9 cellular contexts compared by ENCODE assay signal in the genomic region with DNA sequence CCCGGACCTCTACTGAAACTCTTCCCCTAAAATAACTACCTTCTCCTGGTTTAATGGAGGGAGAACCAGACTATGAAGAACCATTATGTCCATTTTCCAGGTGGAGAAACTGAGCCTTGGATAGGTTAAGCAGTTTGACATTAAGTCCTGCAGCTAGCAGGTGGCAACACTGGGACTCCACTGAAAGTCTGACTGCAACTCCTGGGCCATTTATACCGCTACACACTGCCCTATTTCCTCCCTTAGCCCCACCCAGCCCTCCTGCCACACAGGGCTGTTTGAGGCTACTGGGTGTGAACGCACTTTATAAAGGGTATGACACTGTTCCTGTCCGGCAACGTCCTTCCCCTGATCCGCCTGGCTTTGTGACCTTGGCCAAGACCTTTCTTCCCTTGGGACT. TPM values are rescaled to one million over a fixed set of nuclear protein-coding genes. Genes with fewer than 3 reads are reported as not detected.
DNase-seq lines count a peak whose midpoint lies in the region; ATAC-seq and TF ChIP-seq lines count a peak whose summit lies in the region.
"Had no signal": no experiment of that assay in that cellular context is flagged by ENCODE, and none has a peak within 500 bp of the region (broad histone marks: within the 10 kb centered on the region; RNA-seq: fewer than 3 reads in every experiment).

No MANE protein-coding gene starts in this region.

- no peaks in the 10 kb centered on the region for H3K27me3 ChIP-seq in mesendoderm (ENCODE audit: insufficient read depth, low read length, poor library complexity)

- no peaks in the 10 kb centered on the region for H3K9me3 Mint-ChIP-seq in activated naive CD4-positive, alpha-beta T cell treated with anti-CD3 and anti-CD28 coated beads, Interleukin-2, amount 50 U/mL, for 24 hours
- H3K9me3 Mint-ChIP-seq in activated naive CD4-positive, alpha-beta T cell treated with anti-CD3 and anti-CD28 coated beads, Interleukin-2, amount 50 U/mL, for 72 hours = no peaks in the 10 kb centered on the region
- H3K9me3 Mint-ChIP-seq in type B pancreatic cell = no peaks in the 10 kb centered on the region

- peak in 1 of 2 donors; percentile 45 for ATAC-seq in activated naive CD4-positive, alpha-beta T cell treated with anti-CD3 and anti-CD28 coated beads, Interleukin-2, amount 50 U/mL, for 72 hours
- ATAC-seq in HG02840 (IDR thresholded peaks at IDR 0.05; ENCODE audit: low FRiP score, unreplicated experiment) = no peak

- no peak overlapping the region for H2BK15ac ChIP-seq in mesendoderm (replicated peaks; ENCODE audit: low read depth)

- no peak overlapping the region for H3K23ac ChIP-seq in mesendoderm (ENCODE audit: low read length)

- no peak for TF ChIP-seq CTCF in type B pancreatic cell (conservative IDR thresholded peaks at IDR 0.05)

- H4K5ac ChIP-seq in mesendoderm (ENCODE audit: low read length) = no peak overlapping the region

- peak overlapping the region; percentile 95 for H3K27ac Mint-ChIP-seq in activated naive CD4-positive, alpha-beta T cell treated with anti-CD3 and anti-CD28 coated beads, Interleukin-2, amount 50 U/mL, for 24 hours
- H3K27ac Mint-ChIP-seq in activated naive CD4-positive, alpha-beta T cell treated with anti-CD3 and anti-CD28 coated beads, Interleukin-2, amount 50 U/mL, for 72 hours = peak overlapping the region; percentile 96 to 98
- no peak overlapping the region for H3K27ac Mint-ChIP-seq in type B pancreatic cell

- no peaks in the 10 kb centered on the region for H3K36me3 ChIP-seq in mesendoderm (ENCODE audit: control insufficient read depth, insufficient read depth, low read length)

- H3K4me3 Mint-ChIP-seq in activated naive CD4-positive, alpha-beta T cell treated with anti-CD3 and anti-CD28 coated beads, Interleukin-2, amount 50 U/mL, for 24 hours = peak overlapping the region; percentile 87
- H3K4me3 Mint-ChIP-seq in type B pancreatic cell = peak overlapping the region; percentile 98

- no CpG with 5 or more reads among the region's 6 CpGs for WGBS in mesendoderm (ENCODE audit: extremely low coverage, insufficient coverage, low lambda C conversion rate)

- H4K8ac ChIP-seq in mesendoderm (ENCODE audit: low read depth, low read length) = no peak overlapping the region

- no peaks in the 10 kb centered on the region for H3K79me2 ChIP-seq in mesendoderm (ENCODE audit: control insufficient read depth, insufficient read depth, low read length)

- peak overlapping the region; percentile 17 for H3K56ac ChIP-seq in mesendoderm (ENCODE audit: low read length)

- H3K9ac ChIP-seq in mesendoderm (ENCODE audit: low read length) = no peak overlapping the region

- no peaks in the 10 kb centered on the region for H3K27me3 Mint-ChIP-seq in activated naive CD4-positive, alpha-beta T cell treated with anti-CD3 and anti-CD28 coated beads, Interleukin-2, amount 50 U/mL, for 24 hours
- no peaks in the 10 kb centered on the region for H3K27me3 Mint-ChIP-seq in type B pancreatic cell

- no peak overlapping the region for H3K4me3 ChIP-seq in mesendoderm (ENCODE audit: low read length)

- no peak overlapping the region for H3K18ac ChIP-seq in mesendoderm (ENCODE audit: low read length)

- H2BK120ac ChIP-seq in mesendoderm (ENCODE audit: low read depth, low read length) = no peak overlapping the region

- no peak for DNase-seq in activated naive CD4-positive, alpha-beta T cell (lab: John Stamatoyannopoulos, UW)
- no peak for DNase-seq in activated naive CD4-positive, alpha-beta T cell treated with anti-CD3 and anti-CD28 coated beads, Interleukin-2, amount 50 U/mL, for 72 hours (ENCODE audit: low spot score in 2 of 2)
- DNase-seq in mesendoderm = no peak
- no peak for DNase-seq in type B pancreatic cell (ENCODE audit: extremely low spot score, unreplicated experiment)
- DNase-seq in DMS53 (lab: John Stamatoyannopoulos, UW) = no peak
- no peak for DNase-seq in HuH-7.5 (ENCODE audit: low spot score)
- DNase-seq: NCI-H1105 had no signal

- no peak overlapping the region for H2BK5ac ChIP-seq in mesendoderm (ENCODE audit: low read length)

- H3K4me2 ChIP-seq in mesendoderm (ENCODE audit: low read length) = no peak overlapping the region

- no peak overlapping the region for H3K4ac ChIP-seq in mesendoderm (ENCODE audit: low read depth, low read length)

- peaks cover 3% of the 10 kb centered on the region for H3K36me3 Mint-ChIP-seq in activated naive CD4-positive, alpha-beta T cell treated with anti-CD3 and anti-CD28 coated beads, Interleukin-2, amount 50 U/mL, for 24 hours
- no peaks in the 10 kb centered on the region for H3K36me3 Mint-ChIP-seq in activated naive CD4-positive, alpha-beta T cell treated with anti-CD3 and anti-CD28 coated beads, Interleukin-2, amount 50 U/mL, for 72 hours
- H3K36me3 Mint-ChIP-seq in type B pancreatic cell = no peaks in the 10 kb centered on the region

- H3K4me1 Mint-ChIP-seq in activated naive CD4-positive, alpha-beta T cell treated with anti-CD3 and anti-CD28 coated beads, Interleukin-2, amount 50 U/mL, for 24 hours = peaks cover 12% of the 10 kb centered on the region
- peaks cover 7% of the 10 kb centered on the region for H3K4me1 Mint-ChIP-seq in type B pancreatic cell (ENCODE audit: unreplicated experiment)

- H3K79me1 ChIP-seq in mesendoderm (ENCODE audit: low read length) = no peaks in the 10 kb centered on the region

- no peak overlapping the region for H3K27ac ChIP-seq in mesendoderm (ENCODE audit: low read depth, low read length)

- no peak overlapping the region for H2AK5ac ChIP-seq in mesendoderm (ENCODE audit: low read length)

- H3K4me1 ChIP-seq in mesendoderm (ENCODE audit: control insufficient read depth, low read depth, low read length) = no peaks in the 10 kb centered on the region

RNA-seq across cellular contexts. Expression of gene INPP5B, which starts 0.5 kb away (rescaled TPM):
- 10 to 100 TPM; 34.2 to 52.7 TPM for total RNA-seq in activated naive CD4-positive, alpha-beta T cell treated with anti-CD3 and anti-CD28 coated beads, Interleukin-2, amount 50 U/mL, for 72 hours
- 9.8 TPM for polyA plus RNA-seq in mesendoderm (2013, experiment 1 of 2)
- 9.4 TPM for polyA plus RNA-seq in mesendoderm (2013, experiment 2 of 2)
- total RNA-seq in type B pancreatic cell (ENCODE audit: low replicate concordance) = 16.1 and 19.3 TPM in 2 replicates

RNA-seq across cellular contexts. Expression of gene SF3A3, which starts 42.5 kb away (rescaled TPM):
- 10 to 100 TPM; 92.9 to 99.3 TPM for total RNA-seq in activated naive CD4-positive, alpha-beta T cell treated with anti-CD3 and anti-CD28 coated beads, Interleukin-2, amount 50 U/mL, for 72 hours
- polyA plus RNA-seq in mesendoderm (2013, experiment 1 of 2) = 104 TPM
- polyA plus RNA-seq in mesendoderm (2013, experiment 2 of 2) = 104 TPM
- 56.1 and 86.5 TPM in 2 replicates for total RNA-seq in type B pancreatic cell (ENCODE audit: low replicate concordance)

RNA-seq across cellular contexts. Expression of gene FHL3, which starts 58.0 kb away (rescaled TPM):
- 10 to 100 TPM; 17.9 to 39.0 TPM for total RNA-seq in activated naive CD4-positive, alpha-beta T cell treated with anti-CD3 and anti-CD28 coated beads, Interleukin-2, amount 50 U/mL, for 72 hours
- polyA plus RNA-seq in mesendoderm (2013, experiment 1 of 2) = 100 TPM
- 101 TPM for polyA plus RNA-seq in mesendoderm (2013, experiment 2 of 2)
- 7.0 and 25.1 TPM in 2 replicates for total RNA-seq in type B pancreatic cell (ENCODE audit: low replicate concordance)
